In genomic region chr4:3070709-3071500, GRCh38 we compare ENCODE assay signal across 22 cellular contexts. TPM values are rescaled to one million over a fixed set of nuclear protein-coding genes. Genes with fewer than 3 reads are reported as not detected.
DNase-seq lines count a peak whose midpoint lies in the region; ATAC-seq and TF ChIP-seq lines count a peak whose summit lies in the region.
"Had no signal": no experiment of that assay in that cellular context is flagged by ENCODE, and none has a peak within 500 bp of the region (broad histone marks: within the 10 kb centered on the region; RNA-seq: fewer than 3 reads in every experiment).

No MANE protein-coding gene starts in this region.

- peak; percentile 53 for DNase-seq in Daoy (ENCODE audit: low read depth)
- peak; percentile 40 for DNase-seq in H4 (ENCODE audit: low spot score)
- peak; percentile 20 for DNase-seq in astrocyte of the hippocampus (ENCODE audit: low read depth, low spot score)
- DNase-seq in NCI-H187 (lab: John Stamatoyannopoulos, UW) = no peak
- DNase-seq: aorta; COR-L47; DND-41; foreskin keratinocyte; islet precursor cell; lower lobe of right lung; NCI-H526; occipital lobe; retina; stimulated activated naive CD8-positive, alpha-beta T cell treated with anti-CD3 and anti-CD28 coated beads, Interleukin-15, amount 100 ng/mL, for 72 hours had no signal

- H3K27me3 Mint-ChIP-seq in nephron (ENCODE audit: low read depth) = peaks cover 6% of the 10 kb centered on the region
- H3K27me3 Mint-ChIP-seq: stimulated activated naive CD8-positive, alpha-beta T cell treated with anti-CD3 and anti-CD28 coated beads, Interleukin-15, amount 100 ng/mL, for 72 hours had no signal

- H3K4me3 Mint-ChIP-seq in nephron = peak overlapping the region; percentile 17 to 81 (median 70)
- H3K4me3 Mint-ChIP-seq: stimulated activated naive CD8-positive, alpha-beta T cell treated with anti-CD3 and anti-CD28 coated beads, Interleukin-15, amount 100 ng/mL, for 72 hours; T-helper 2 cell treated with Interferon-gamma antibody and Interleukin-4, amounts not matched to agents 5 μg/mL and 100 μg/mL, for 36 hours; WTC11 had no signal

- H3K4me1 Mint-ChIP-seq in nephron = peaks cover 6% of the 10 kb centered on the region

- ATAC-seq in GM21381 (IDR thresholded peaks at IDR 0.05; ENCODE audit: unreplicated experiment) (no peak), HG02759 (IDR thresholded peaks at IDR 0.05; ENCODE audit: unreplicated experiment) (no peak)
- ATAC-seq: activated naive CD4-positive, alpha-beta T cell treated with anti-CD3 and anti-CD28 coated beads, Interleukin-2, amount 50 U/mL, for 72 hours; foreskin keratinocyte; lower lobe of right lung; stimulated activated naive CD8-positive, alpha-beta T cell treated with anti-CD3 and anti-CD28 coated beads, Interleukin-15, amount 100 ng/mL, for 72 hours; WTC11 had no signal

- H3K36me3 Mint-ChIP-seq in nephron (ENCODE audit: low read depth) = peaks cover 3% of the 10 kb centered on the region
- H3K36me3 Mint-ChIP-seq: WTC11 had no signal

- H3K9me3 Mint-ChIP-seq in nephron = peaks cover 6% of the 10 kb centered on the region
- H3K9me3 Mint-ChIP-seq: activated naive CD4-positive, alpha-beta T cell treated with anti-CD3 and anti-CD28 coated beads, Interleukin-2, amount 50 U/mL, for 72 hours; stimulated activated naive CD8-positive, alpha-beta T cell treated with anti-CD3 and anti-CD28 coated beads, Interleukin-15, amount 100 ng/mL, for 72 hours; T-helper 2 cell treated with Interferon-gamma antibody and Interleukin-4, amounts not matched to agents 5 μg/mL and 100 μg/mL, for 36 hours had no signal

- H3K27ac Mint-ChIP-seq in nephron = no peak overlapping the region
- H3K27ac Mint-ChIP-seq: activated naive CD4-positive, alpha-beta T cell treated with anti-CD3 and anti-CD28 coated beads, Interleukin-2, amount 50 U/mL, for 72 hours; stimulated activated naive CD8-positive, alpha-beta T cell treated with anti-CD3 and anti-CD28 coated beads, Interleukin-15, amount 100 ng/mL, for 72 hours; T-helper 2 cell treated with Interferon-gamma antibody and Interleukin-4, amounts not matched to agents 5 μg/mL and 100 μg/mL, for 36 hours had no signal

- TF ChIP-seq CTCF in nephron (IDR thresholded peaks at IDR 0.05; ENCODE audit: unreplicated experiment in 3 of 3) = no peak

RNA-seq across cellular contexts. Expression of gene HTT-AS, which starts 3.4 kb away (rescaled TPM):
- total RNA-seq in Daoy (2014; rRNA removed; shearing (Covaris generic)) = not detected in 2 replicates
- not detected in 2 replicates for total RNA-seq in H4 (2014; rRNA removed; shearing (Covaris generic))
- total RNA-seq: activated naive CD4-positive, alpha-beta T cell treated with anti-CD3 and anti-CD28 coated beads, Interleukin-2, amount 50 U/mL, for 72 hours; aorta; cerebellum; foreskin keratinocyte; lower lobe of right lung; occipital lobe; tibial nerve; WTC11 had no signal

RNA-seq across cellular contexts. Expression of gene HTT, which starts 3.6 kb away (rescaled TPM):
- 10.4 and 17.4 TPM in 2 replicates for total RNA-seq in Daoy (2014; rRNA removed; shearing (Covaris generic))
- 20.3 and 23.9 TPM in 2 replicates for total RNA-seq in H4 (2014; rRNA removed; shearing (Covaris generic))

Comparison
In these comparisons a context has a peak if more than half of its experiments do, and no peak if none do; other contexts are left out.
1. DNase-seq: peak in Daoy (single experiment), H4 (single experiment) and astrocyte of the hippocampus (single experiment); none in NCI-H187 (0 of 2).